ENCODE assay signal across 8 cellular contexts in genomic region chrX:3713225-3713936, GRCh38. TPM values are rescaled to one million over a fixed set of nuclear protein-coding genes. Genes with fewer than 3 reads are reported as not detected.
DNase-seq lines count a peak whose midpoint lies in the region; ATAC-seq and TF ChIP-seq lines count a peak whose summit lies in the region.

Gene PRKX (minus strand): TSS chrX:3713649. CDS start chrX:3713253, 396 bp downstream.

- peak within 1 kb of the TSS; percentile 91 for H3K27ac Mint-ChIP-seq in activated T-helper 2 cell treated with anti-CD3 and anti-CD28 coated beads, Interferon-gamma antibody, Interleukin-2, Interleukin-4, amounts not matched to agents 10 μg/mL and 5 μg/mL and 100 μg/mL, durations not matched to agents 14 hours and 24 hours and 36 hours

- POLR2A ChIA-PET in PC-3 (lab: Charles Lee; ENCODE audit: unreplicated experiment): interaction anchor here (0.6 kb wide), 1 partner anchor 194 kb away, joined by 3 read pairs; no protein-coding TSS in a partner anchor

- H3K4me1 ChIP-seq in PC-3 (ENCODE audit: insufficient read depth, low read length) (peaks cover 4% of the 10 kb centered on the region; the same call in 1 of the 2 replicates), gastroesophageal sphincter (no peaks in the 10 kb centered on the region), osteoblast (ENCODE audit: insufficient read depth, low read length) (peaks cover 11% of the 10 kb centered on the region), tibial artery (peaks cover 0 to 14% (median 2%) of the 10 kb centered on the region in 4 donors)

- peaks cover 15% of the 10 kb centered on the region for H3K36me3 Mint-ChIP-seq in activated T-helper 2 cell treated with anti-CD3 and anti-CD28 coated beads, Interferon-gamma antibody, Interleukin-2, Interleukin-4, amounts not matched to agents 10 μg/mL and 5 μg/mL and 100 μg/mL, durations not matched to agents 14 hours and 24 hours and 36 hours (ENCODE audit: low read depth)

- ATAC-seq in GM18909 (IDR thresholded peaks at IDR 0.05; ENCODE audit: poor library complexity, unreplicated experiment) (peak; percentile 81), HG03135 (IDR thresholded peaks at IDR 0.05; ENCODE audit: unreplicated experiment) (peak; percentile 80), PC-3 (peak; percentile 89), gastroesophageal sphincter (peak; percentile 88)

- H3K36me3 ChIP-seq in PC-3 (ENCODE audit: low read depth, low read length): no peaks in the 10 kb centered on the region
- no peaks in the 10 kb centered on the region for H3K36me3 ChIP-seq in gastroesophageal sphincter
- H3K36me3 ChIP-seq in osteoblast (ENCODE audit: insufficient read depth, low read length): no peaks in the 10 kb centered on the region
- H3K36me3 ChIP-seq in tibial artery: no peaks in the 10 kb centered on the region

- H3K4me1 Mint-ChIP-seq in activated T-helper 2 cell treated with anti-CD3 and anti-CD28 coated beads, Interferon-gamma antibody, Interleukin-2, Interleukin-4, amounts not matched to agents 10 μg/mL and 5 μg/mL and 100 μg/mL, durations not matched to agents 14 hours and 24 hours and 36 hours (ENCODE audit: low read depth): peaks cover 8% of the 10 kb centered on the region

- H3F3A ChIP-seq in PC-3 (ENCODE audit: low read length, unreplicated experiment): no peaks in the 10 kb centered on the region

- CTCF ChIA-PET in PC-3 (lab: Charles Lee): no interaction called here

- intact Hi-C loops in PC-3 (cut with micrococcal nuclease): no loop called here
- intact Hi-C loops in activated T-helper 2 cell treated with anti-CD3 and anti-CD28 coated beads, Interferon-gamma antibody, Interleukin-2, Interleukin-4, amounts not matched to agents 10 μg/mL and 5 μg/mL and 100 μg/mL, durations not matched to agents 14 hours and 24 hours and 36 hours (cut with micrococcal nuclease): loop anchor here (1.0 to 5.0 kb wide), 2 partner anchors 25 to 61 kb away; no protein-coding TSS in a partner anchor
- intact Hi-C loops in tibial artery (cut with DNase I; ENCODE audit: low total_unique reads): no loop called here

- TF ChIP-seq CTCF in PC-3 (conservative IDR thresholded peaks at IDR 0.05; ENCODE audit: low read depth, low read length) (no peak), gastroesophageal sphincter (IDR thresholded peaks at IDR 0.05) (no peak), osteoblast (IDR thresholded peaks at IDR 0.05; ENCODE audit: extremely low read depth, low read depth, low read length) (no peak), tibial artery (IDR thresholded peaks at IDR 0.05) (no peak)

- H3K4me3 ChIP-seq in PC-3 (ENCODE audit: low read length) (peak within 1 kb of the TSS; percentile 77), gastroesophageal sphincter (peak within 1 kb of the TSS; percentile 50 to 68), osteoblast (ENCODE audit: insufficient read depth, low read length) (peak within 1 kb of the TSS; percentile 72), tibial artery (peak within 1 kb of the TSS; percentile 73 to 89)

- H3K27ac ChIP-seq in PC-3 (ENCODE audit: low read length): no peak within 1 kb of the TSS
- peak within 1 kb of the TSS in 3 of 4 donors; percentile 58 to 79 (median 64) for H3K27ac ChIP-seq in gastroesophageal sphincter
- no peak within 1 kb of the TSS for H3K27ac ChIP-seq in osteoblast (ENCODE audit: low read depth, low read length)
- peak within 1 kb of the TSS; percentile 70 to 73 for H3K27ac ChIP-seq in tibial artery

- no peaks in the 10 kb centered on the region for H3K27me3 ChIP-seq in PC-3 (ENCODE audit: low read length)
- no peaks in the 10 kb centered on the region for H3K27me3 ChIP-seq in gastroesophageal sphincter
- H3K27me3 ChIP-seq in osteoblast (ENCODE audit: insufficient read depth, low read length): no peaks in the 10 kb centered on the region
- H3K27me3 ChIP-seq in tibial artery: no peaks in the 10 kb centered on the region

- BruUV-seq in PC-3 (replicated peaks; lab: Mats Ljungman, UMichigan): no TSS peak

- H3K9me3 ChIP-seq in PC-3 (ENCODE audit: low read length) (no peaks in the 10 kb centered on the region), gastroesophageal sphincter (no peaks in the 10 kb centered on the region), osteoblast (ENCODE audit: low read depth, low read length) (no peaks in the 10 kb centered on the region), tibial artery (no peaks in the 10 kb centered on the region)

- DNase-seq in AG08396 (ENCODE audit: low spot score): peak; percentile 81
- peak; percentile 66 for DNase-seq in PC-3
- DNase-seq in activated T-helper 2 cell treated with anti-CD3 and anti-CD28 coated beads, Interferon-gamma antibody, Interleukin-2, Interleukin-4, amounts not matched to agents 10 μg/mL and 5 μg/mL and 100 μg/mL, durations not matched to agents 14 hours and 24 hours and 36 hours (ENCODE audit: low spot score): peak; percentile 64
- DNase-seq in osteoblast (ENCODE audit: insufficient read length, low spot score, missing footprints): peak; percentile 90
- peak; percentile 25 to 71 for DNase-seq in tibial artery

- H4K20me1 ChIP-seq in PC-3 (ENCODE audit: low read length) (no peaks in the 10 kb centered on the region), osteoblast (ENCODE audit: insufficient read depth, low read length) (no peaks in the 10 kb centered on the region)

- TF ChIP-seq EP300 in gastroesophageal sphincter (IDR thresholded peaks at IDR 0.05): no peak

- H3K9ac ChIP-seq in PC-3 (ENCODE audit: low read length): peak within 1 kb of the TSS; percentile 66

- no peaks in the 10 kb centered on the region for H3K27me3 Mint-ChIP-seq in activated T-helper 2 cell treated with anti-CD3 and anti-CD28 coated beads, Interferon-gamma antibody, Interleukin-2, Interleukin-4, amounts not matched to agents 10 μg/mL and 5 μg/mL and 100 μg/mL, durations not matched to agents 14 hours and 24 hours and 36 hours (ENCODE audit: low read depth)

- no peaks in the 10 kb centered on the region for H3K9me2 ChIP-seq in PC-3 (replicated peaks; ENCODE audit: low read length)

- peaks cover 41% of the 10 kb centered on the region for H3K79me2 ChIP-seq in PC-3 (ENCODE audit: low read length)
- H3K79me2 ChIP-seq in osteoblast (ENCODE audit: insufficient read depth, low read length): no peaks in the 10 kb centered on the region

- TF ChIP-seq POLR2A in gastroesophageal sphincter (IDR thresholded peaks at IDR 0.05): peak in 1 of 2 donors; percentile 21

- peak within 1 kb of the TSS; percentile 83 for H3K4me2 ChIP-seq in PC-3 (ENCODE audit: low read length)
- peak within 1 kb of the TSS; percentile 74 for H3K4me2 ChIP-seq in osteoblast (ENCODE audit: insufficient read depth, low read length)

- WGBS in gastroesophageal sphincter (ENCODE audit: low coverage in 1 of 2), 2 donors: no CpG with 5 or more reads among the region's 97 CpGs

- peak within 1 kb of the TSS; percentile 90 for H2AFZ ChIP-seq in PC-3 (ENCODE audit: low read length)
- peak within 1 kb of the TSS; percentile 76 for H2AFZ ChIP-seq in osteoblast (ENCODE audit: low read length)

- no peaks in the 10 kb centered on the region for H3K9me3 Mint-ChIP-seq in activated T-helper 2 cell treated with anti-CD3 and anti-CD28 coated beads, Interferon-gamma antibody, Interleukin-2, Interleukin-4, amounts not matched to agents 10 μg/mL and 5 μg/mL and 100 μg/mL, durations not matched to agents 14 hours and 24 hours and 36 hours

- H3K4me3 Mint-ChIP-seq in activated T-helper 2 cell treated with anti-CD3 and anti-CD28 coated beads, Interferon-gamma antibody, Interleukin-2, Interleukin-4, amounts not matched to agents 10 μg/mL and 5 μg/mL and 100 μg/mL, durations not matched to agents 14 hours and 24 hours and 36 hours (ENCODE audit: low read depth): peak within 1 kb of the TSS; percentile 96

RNA-seq across cellular contexts. Expression of gene PRKX, which starts in this region (rescaled TPM):
- total RNA-seq in PC-3 (2014; rRNA removed) (12.2 and 22.2 TPM in 2 replicates), gastroesophageal sphincter (10 to 100 TPM in 1 of 4 donors, 1 to 10 TPM in 3; 3.5 to 10.5 (median 4.4) TPM), osteoblast (9.1 and 13.4 TPM in 2 replicates)
- total RNA-seq in activated T-helper 2 cell treated with anti-CD3 and anti-CD28 coated beads, Interferon-gamma antibody, Interleukin-2, Interleukin-4, amounts not matched to agents 10 μg/mL and 5 μg/mL and 100 μg/mL, durations not matched to agents 14 hours and 24 hours and 36 hours: 116 and 117 TPM in 2 replicates

Comparison
In these comparisons a context has a peak if more than half of its experiments do, and no peak if none do; other contexts are left out.
1. H3K27ac ChIP-seq: peak in gastroesophageal sphincter (3 of 4) and tibial artery (2 of 2); none in PC-3 (single experiment) and osteoblast (single experiment).
2. Peak in every context shown above with its lines, with median percentiles within 50 percentile points of each other: DNase-seq, ATAC-seq and H3K4me3 ChIP-seq.